8 cellular contexts compared by ENCODE assay signal in genomic region chr17:40409540-40409939, GRCh38. TPM values are rescaled to one million over a fixed set of nuclear protein-coding genes. Genes with fewer than 3 reads are reported as not detected.
"Had no signal": no experiment of that assay in that cellular context is flagged by ENCODE, and none has a peak within 500 bp of the region (broad histone marks: within the 10 kb centered on the region; RNA-seq: fewer than 3 reads in every experiment).

No MANE protein-coding gene starts in this region.

RNA-seq across cellular contexts. Expression of gene GJD3, which starts 45.0 kb away (rescaled TPM):
- total RNA-seq: activated CD4-positive, alpha-beta memory T cell treated with anti-CD3 and anti-CD28 coated beads, Interleukin-2, amount 10 ng/mL, durations not matched to agents 7 days and 5 days; activated CD4-positive, alpha-beta T cell treated with anti-CD3 and anti-CD28 coated beads for 36 hours; activated naive CD4-positive, alpha-beta T cell treated with anti-CD3 and anti-CD28 coated beads, Interleukin-2, amount 50 U/mL, for 72 hours; activated T-cell treated with anti-CD3 and anti-CD28 coated beads, Interleukin-2, amount 50 U/mL, for 72 hours; ascending aorta; breast epithelium; foreskin keratinocyte; T-helper 1 cell treated with Interleukin-12 subunit alpha and Interleukin-12 subunit beta and Interleukin-4 antibody, amounts not matched to agents 30 ng/mL and 1 ng/mL, for 36 hours had no signal
- polyA plus RNA-seq: foreskin keratinocyte had no signal
